15 cellular contexts compared by ENCODE assay signal in the genomic region with DNA sequence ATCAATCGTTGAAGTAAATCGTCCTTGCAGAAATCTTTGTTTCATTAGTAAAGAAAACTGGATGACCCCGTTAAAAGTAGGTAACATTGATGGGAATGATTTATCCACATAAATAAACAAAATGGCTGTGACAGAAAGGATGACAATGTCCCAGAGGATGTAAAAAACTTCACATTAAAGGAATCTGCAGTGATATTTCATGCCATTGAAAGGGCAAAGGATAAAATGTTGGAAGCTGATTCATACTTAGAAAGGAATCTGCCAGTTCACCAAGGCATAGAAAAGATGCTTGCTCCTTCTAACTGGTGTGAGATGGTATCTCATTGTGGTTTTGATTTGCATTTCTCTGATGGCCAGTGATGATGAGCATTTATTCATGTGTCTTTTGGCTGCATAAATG. TPM values are rescaled to one million over a fixed set of nuclear protein-coding genes. Genes with fewer than 3 reads are reported as not detected.
A peak's percentile ranks its signal among the peaks of the same experiment; 100 is the strongest.
DNase-seq lines count a peak whose midpoint lies in the region; ATAC-seq, FAIRE-seq and TF ChIP-seq lines count a peak whose summit lies in the region.
"Had no signal": no experiment of that assay in that cellular context is flagged by ENCODE, and none has a peak within 500 bp of the region (broad histone marks: within the 10 kb centered on the region; RNA-seq: fewer than 3 reads in every experiment).

No MANE protein-coding gene starts in this region.

- H2AFZ ChIP-seq in keratinocyte (ENCODE audit: control insufficient read depth, low read length), result no peak overlapping the region
- H2AFZ ChIP-seq: GM23338 had no signal

- H3K36me3 ChIP-seq in brain microvascular endothelial cell (replicated peaks), result no peaks in the 10 kb centered on the region
- no peaks in the 10 kb centered on the region for H3K36me3 ChIP-seq in keratinocyte (ENCODE audit: control insufficient read depth in 2 of 2, extremely low read depth in 1 of 2, insufficient read depth in 2 of 2, low read length in 2 of 2)
- H3K36me3 ChIP-seq: BLaER1 had no signal

- TF ChIP-seq CTCF in AG09309 (IDR thresholded peaks at IDR 0.05; ENCODE audit: control insufficient read depth, insufficient read depth, low read depth, low read length, missing control alignments) (no peak), brain microvascular endothelial cell (IDR thresholded peaks at IDR 0.05; ENCODE audit: low read depth, low read length, missing control alignments) (no peak), keratinocyte (optimal IDR thresholded peaks at IDR 0.05 in 1 of 3, IDR thresholded peaks at IDR 0.05 in 1 of 3, conservative IDR thresholded peaks at IDR 0.05 in 1 of 3; ENCODE audit: extremely low read depth in 1 of 3, insufficient read depth in 2 of 3, low read length in 3 of 3) (no peak)

- DNase-seq in AG09309 (ENCODE audit: low read depth) (peak; percentile 35), LoVo (ENCODE audit: low spot score) (peak; percentile 27), brain microvascular endothelial cell (no peak), keratinocyte (ENCODE audit: low read depth, low spot score) (no peak), frontal cortex (ENCODE audit: low spot score in 2 of 2) (no peak), NCI-H187 treated with DMSO at 0.1 percent for 48 hours (lab: John Stamatoyannopoulos, UW) (no peak)
- DNase-seq: activated CD4-positive, CD25-positive, alpha-beta regulatory T cell treated with anti-CD3 and anti-CD28 coated beads, Interleukin-2, amount 50 U/mL, for 72 hours; cortex of kidney; glutamatergic neuron; left colon; stimulated activated CD4-positive, alpha-beta T cell treated with anti-CD3 and anti-CD28 coated beads, Interleukin-2, amount 100 ng/mL, for 24 hours had no signal

- H3K27ac ChIP-seq in brain microvascular endothelial cell (peak overlapping the region; percentile 58), keratinocyte (ENCODE audit: control insufficient read depth, insufficient read depth, low read length) (peak overlapping the region; percentile 50)
- H3K27ac ChIP-seq: BLaER1 had no signal

- H3K79me2 ChIP-seq in keratinocyte (ENCODE audit: control insufficient read depth, insufficient read depth, low read length), result no peaks in the 10 kb centered on the region

- dilution Hi-C loops in keratinocyte (cut with MboI; ENCODE audit: extremely low pct_ligation_motif_present, low sequenced_read_pairs), result no loop called here

- peak overlapping the region; percentile 81 for H3K4me2 ChIP-seq in keratinocyte (ENCODE audit: control insufficient read depth, extremely low read depth, insufficient read depth, low read depth, low read length)
- H3K4me2 ChIP-seq: BLaER1, GM23338 had no signal

- peaks cover 30% of the 10 kb centered on the region for H3K4me1 ChIP-seq in keratinocyte (ENCODE audit: control insufficient read depth, extremely low read depth, insufficient read depth, low read length)
- H3K4me1 ChIP-seq: BLaER1 had no signal

- H3K4me3 ChIP-seq in AG09309 (ENCODE audit: control insufficient read depth, low read depth, low read length), result no peak overlapping the region
- no peak overlapping the region for H3K4me3 ChIP-seq in brain microvascular endothelial cell (ENCODE audit: low read depth, low read length)
- H3K4me3 ChIP-seq in keratinocyte (ENCODE audit: control insufficient read depth in 2 of 3, extremely low read depth in 1 of 3, insufficient read depth in 2 of 3, low read depth in 1 of 3, low read length in 3 of 3), result peak overlapping the region in 2 of 3 experiments; percentile 9 to 43
- H3K4me3 ChIP-seq: BLaER1, GM23338 had no signal

- ATAC-seq in HG02852 (IDR thresholded peaks at IDR 0.05; ENCODE audit: unreplicated experiment) (no peak), HG02588 (IDR thresholded peaks at IDR 0.05; ENCODE audit: unreplicated experiment) (no peak)
- ATAC-seq: GM23338, left colon had no signal

- H3K27me3 ChIP-seq in brain microvascular endothelial cell (replicated peaks) (no peaks in the 10 kb centered on the region), keratinocyte (ENCODE audit: control insufficient read depth, extremely low read depth, insufficient read depth, low read length) (no peaks in the 10 kb centered on the region)
- H3K27me3 ChIP-seq: BLaER1 had no signal

- in situ Hi-C loops in brain microvascular endothelial cell (cut with HindIII; ENCODE audit: low pct_ligation_motif_present, low sequenced_read_pairs), result no loop called here

- H3K9me3 ChIP-seq in keratinocyte (ENCODE audit: control insufficient read depth, low read depth, low read length), result no peaks in the 10 kb centered on the region
- H3K9me3 ChIP-seq: BLaER1 had no signal

- no peak for FAIRE-seq in keratinocyte (lab: Jason Lieb, UNC)
- no peak for FAIRE-seq in frontal cortex (lab: Jason Lieb, UNC)

- no peaks in the 10 kb centered on the region for H3K9me1 ChIP-seq in keratinocyte (ENCODE audit: control insufficient read depth, extremely low read depth, insufficient read depth, low read length)

- H3K9ac ChIP-seq in keratinocyte (ENCODE audit: control insufficient read depth, extremely low read depth, insufficient read depth, low read length), result no peak overlapping the region
- H3K9ac ChIP-seq: BLaER1 had no signal

- H4K20me1 ChIP-seq in keratinocyte (ENCODE audit: control insufficient read depth, extremely low read depth, insufficient read depth, low read length), result no peaks in the 10 kb centered on the region
- H4K20me1 ChIP-seq: BLaER1 had no signal

RNA-seq across cellular contexts. Expression of gene EPGN, which starts 24.2 kb away (rescaled TPM):
- polyA plus RNA-seq in keratinocyte, result 212 to 506 TPM (median 330 TPM) in 3 replicates
- polyA plus RNA-seq in keratinocyte (2011; ENCODE audit: low read depth), result 78.9 TPM
- 255 and 468 TPM in 2 replicates for polyA plus RNA-seq in keratinocyte (2011; cell fraction: cytosol; rRNA removed)
- polyA plus RNA-seq in keratinocyte (2011; cell fraction: nucleus; rRNA removed), result 510 and 522 TPM in 2 replicates
- 163 and 164 TPM in 2 replicates for polyA plus RNA-seq in keratinocyte (2012; ENCODE audit: low replicate concordance)
- 143 to 411 TPM (median 318 TPM) in 3 replicates for polyA minus RNA-seq in keratinocyte
- 253 TPM for polyA minus RNA-seq in keratinocyte (2011; cell fraction: cytosol; rRNA and poly(A)+ RNA removed)
- 338 and 667 TPM in 2 replicates for polyA minus RNA-seq in keratinocyte (2011; cell fraction: nucleus; rRNA and poly(A)+ RNA removed)
- not detected for total RNA-seq in frontal cortex
- total RNA-seq: GM23338, left colon had no signal
- polyA plus RNA-seq: GM23338 had no signal

Comparison
In these comparisons a context has a peak if more than half of its experiments do, and no peak if none do; other contexts are left out.
1. DNase-seq: peak in AG09309 (single experiment) and LoVo (single experiment); none in brain microvascular endothelial cell (single experiment), keratinocyte (single experiment), frontal cortex (0 of 2) and NCI-H187 treated with DMSO at 0.1 percent for 48 hours (single experiment).
2. H3K4me3 ChIP-seq: peak in keratinocyte (2 of 3); none in AG09309 (single experiment) and brain microvascular endothelial cell (single experiment).